7 cellular contexts compared by ENCODE assay signal in genomic region chr1:9539829-9540550, GRCh38. TPM values are rescaled to one million over a fixed set of nuclear protein-coding genes. Genes with fewer than 3 reads are reported as not detected.
A peak's percentile ranks its signal among the peaks of the same experiment; 100 is the strongest.
DNase-seq lines count a peak whose midpoint lies in the region; ATAC-seq, FAIRE-seq and TF ChIP-seq lines count a peak whose summit lies in the region.

No MANE protein-coding gene starts in this region.

- POLR2A ChIA-PET in HepG2 (lab: Yijun Ruan, JAX) = interaction anchor here (0.6 to 5.4 kb wide), 9 partner anchors 12 to 306 kb away, joined by 3 to 82 read pairs (median 6); partner anchors contain the start of gene H6PD

- H2AFZ ChIP-seq in GM23338 = peak overlapping the region; percentile 14; the same call in 1 of the 2 replicates
- no peak overlapping the region for H2AFZ ChIP-seq in HepG2 (ENCODE audit: low read length)

- peaks cover 17% of the 10 kb centered on the region for H3K27me3 Mint-ChIP-seq in GM23338 (ENCODE audit: insufficient read depth, low read depth, poor library complexity)
- no peaks in the 10 kb centered on the region for H3K27me3 Mint-ChIP-seq in dendritic cell treated with granulocyte-macrophage colony-stimulating factor and Interleukin-4, amounts not matched to agents 40 ng/mL and 50 ng/mL, for 4 days

- ATAC-seq in GM23338 (peak; percentile 56), HepG2 (peak; percentile 4)

- WGBS in HepG2 (ENCODE audit: low lambda C conversion rate) = 0% methylated on average over 17 of the region's 61 CpGs

- peak overlapping the region; percentile 96 for H3K4me3 ChIP-seq in GM23338
- peak overlapping the region; percentile 90 for H3K4me3 ChIP-seq in WERI-Rb-1 (ENCODE audit: low read depth, low read length)
- H3K4me3 ChIP-seq in HepG2 (replicated peaks in 1 of 3; ENCODE audit: insufficient read depth in 1 of 3, low read depth in 2 of 3, low read length in 3 of 3) = peak overlapping the region; percentile 76 to 97 (median 92)

- no peak for TF ChIP-seq EP300 in HepG2 (IDR thresholded peaks at IDR 0.05; ENCODE audit: low read depth in 2 of 2, low read length in 2 of 2)
- no peak for TF ChIP-seq EP300 in HepG2 (CRISPR knock-in tag; IDR thresholded peaks at IDR 0.05; ENCODE audit: borderline replicate concordance)

- FAIRE-seq in GM12891 (lab: Jason Lieb, UNC) = peak; percentile 89
- no peak for FAIRE-seq in HepG2 (lab: Jason Lieb, UNC)

- no TSS peak for BruUV-seq in HepG2 (replicated peaks; lab: Mats Ljungman, UMichigan)

- H3K27ac ChIP-seq in GM23338 (ENCODE audit: low read depth) (no peak overlapping the region), KOPT-K1 (ENCODE audit: low read depth, low read length, poor library complexity, severe bottlenecking) (peak overlapping the region; percentile 62), WERI-Rb-1 (peak overlapping the region; percentile 69), HepG2 (ENCODE audit: extremely low read length, insufficient read depth, low read length) (peak overlapping the region; percentile 79)

- CTCF ChIA-PET in HepG2 (lab: Yijun Ruan, JAX; ENCODE audit: low intra/inter-chr PET ratio, low total read pairs) = interaction anchor here (0.6 kb wide), 1 partner anchor 33 kb away, joined by 3 read pairs; no protein-coding TSS in a partner anchor

- no peaks in the 10 kb centered on the region for H3K9me3 ChIP-seq in KOPT-K1 (ENCODE audit: insufficient read depth, low read length, poor library complexity, severe bottlenecking)
- no peaks in the 10 kb centered on the region for H3K9me3 ChIP-seq in WERI-Rb-1 (ENCODE audit: severe bottlenecking)
- H3K9me3 ChIP-seq in HepG2 (ENCODE audit: low read length) = no peaks in the 10 kb centered on the region; the same call in 1 of the 2 replicates

- H3K4me1 Mint-ChIP-seq in GM23338 = peaks cover 26% of the 10 kb centered on the region
- H3K4me1 Mint-ChIP-seq in dendritic cell treated with granulocyte-macrophage colony-stimulating factor and Interleukin-4, amounts not matched to agents 40 ng/mL and 50 ng/mL, for 4 days (ENCODE audit: low read depth) = peaks cover 27% of the 10 kb centered on the region

- peak overlapping the region; percentile 95 for H3K4me3 Mint-ChIP-seq in GM23338
- peak overlapping the region; percentile 92 for H3K4me3 Mint-ChIP-seq in dendritic cell treated with granulocyte-macrophage colony-stimulating factor and Interleukin-4, amounts not matched to agents 40 ng/mL and 50 ng/mL, for 4 days

- TF ChIP-seq POLR2A in GM12891 (IDR thresholded peaks at IDR 0.05; ENCODE audit: low read depth, low read length) = no peak
- TF ChIP-seq POLR2A in HepG2 (IDR thresholded peaks at IDR 0.05; ENCODE audit: insufficient read depth in 1 of 2, low read depth in 2 of 2, low read length in 2 of 2) = no peak

- intact Hi-C loops in dendritic cell treated with granulocyte-macrophage colony-stimulating factor and Interleukin-4, amounts not matched to agents 40 ng/mL and 50 ng/mL, for 4 days (cut with micrococcal nuclease) = no loop called here
- intact Hi-C loops in HepG2 (cut with micrococcal nuclease; ENCODE audit: unreplicated experiment) = loop anchor here (5.0 kb wide), 1 partner anchor 38 kb away; no protein-coding TSS in a partner anchor

- no peaks in the 10 kb centered on the region; the same call in 2 of the 3 replicates for H3K9me3 Mint-ChIP-seq in GM23338
- no peaks in the 10 kb centered on the region for H3K9me3 Mint-ChIP-seq in dendritic cell treated with granulocyte-macrophage colony-stimulating factor and Interleukin-4, amounts not matched to agents 40 ng/mL and 50 ng/mL, for 4 days

- H3K9me2 ChIP-seq in GM23338 (ENCODE audit: insufficient read depth) = no peaks in the 10 kb centered on the region

- H3K4me1 ChIP-seq in GM23338 (ENCODE audit: insufficient read depth) (peaks cover 18% of the 10 kb centered on the region), HepG2 (ENCODE audit: insufficient read depth, low read length) (peaks cover 68% of the 10 kb centered on the region)

- H3K27me3 ChIP-seq in GM23338 (ENCODE audit: insufficient read depth) = no peaks in the 10 kb centered on the region
- no peaks in the 10 kb centered on the region for H3K27me3 ChIP-seq in WERI-Rb-1 (ENCODE audit: insufficient read depth, low read depth, severe bottlenecking)
- no peaks in the 10 kb centered on the region for H3K27me3 ChIP-seq in HepG2 (ENCODE audit: control insufficient read depth in 1 of 2, insufficient read depth in 2 of 2, low read length in 2 of 2)

- peak overlapping the region; percentile 89 for H3K9ac ChIP-seq in HepG2 (ENCODE audit: insufficient read depth, low read depth, low read length)

- peak; percentile 73 for DNase-seq in GM12891 (ENCODE audit: insufficient read length, low spot score)
- peak; percentile 68 for DNase-seq in GM23338 (ENCODE audit: low spot score)
- DNase-seq in WERI-Rb-1 = peak; percentile 46
- DNase-seq in HepG2 (ENCODE audit: low spot score) = no peak
- DNase-seq in stimulated activated CD4-positive, alpha-beta T cell treated with anti-CD3 and anti-CD28 coated beads, Interleukin-4, amount 100 ng/mL, for 48 hours (ENCODE audit: low read depth in 2 of 2) = peak; percentile 26 to 27

- peaks cover 24% of the 10 kb centered on the region for H3K36me3 Mint-ChIP-seq in GM23338 (ENCODE audit: low read depth)
- no peaks in the 10 kb centered on the region for H3K36me3 Mint-ChIP-seq in dendritic cell treated with granulocyte-macrophage colony-stimulating factor and Interleukin-4, amounts not matched to agents 40 ng/mL and 50 ng/mL, for 4 days (ENCODE audit: low read depth)

- H3K27ac Mint-ChIP-seq in GM23338 = peak overlapping the region; percentile 90; the same call in 1 of the 2 replicates
- H3K27ac Mint-ChIP-seq in dendritic cell treated with granulocyte-macrophage colony-stimulating factor and Interleukin-4, amounts not matched to agents 40 ng/mL and 50 ng/mL, for 4 days = peak overlapping the region; percentile 85

- TF ChIP-seq CTCF in GM23338 (conservative IDR thresholded peaks at IDR 0.05; ENCODE audit: low read depth in 2 of 2) = no peak
- no peak for TF ChIP-seq CTCF in WERI-Rb-1 (IDR thresholded peaks at IDR 0.05; ENCODE audit: low read depth, low read length)
- TF ChIP-seq CTCF in HepG2 (CRISPR knock-in tag; IDR thresholded peaks at IDR 0.05) = no peak

- H3K79me2 ChIP-seq in GM23338 (replicated peaks; ENCODE audit: insufficient read depth) = peaks cover 52% of the 10 kb centered on the region
- peaks cover 52% of the 10 kb centered on the region for H3K79me2 ChIP-seq in HepG2 (ENCODE audit: insufficient read depth, low read length)

- in situ Hi-C loops in HepG2 (cut with HindIII; ENCODE audit: extremely low pct_ligation_motif_present, low pct_unique_long_range_greater_than_20kb) = no loop called here

- H3K36me3 ChIP-seq in GM23338 (ENCODE audit: insufficient read depth) (no peaks in the 10 kb centered on the region; the same call in 1 of the 2 replicates), KOPT-K1 (ENCODE audit: insufficient read depth, low read length) (peaks cover 7% of the 10 kb centered on the region; the same call in 1 of the 2 replicates), WERI-Rb-1 (no peaks in the 10 kb centered on the region; the same call in 1 of the 2 replicates), HepG2 (replicated peaks in 1 of 2; ENCODE audit: control insufficient read depth in 1 of 2, insufficient read depth in 2 of 2, low read length in 2 of 2) (no peaks in the 10 kb centered on the region; a peak in 1 of 5 replicates)

- no peaks in the 10 kb centered on the region for H3F3A ChIP-seq in GM23338 (replicated peaks; ENCODE audit: low read depth)

- peaks cover 21% of the 10 kb centered on the region for H4K20me1 ChIP-seq in GM23338 (replicated peaks; ENCODE audit: insufficient read depth)
- peaks cover 5% of the 10 kb centered on the region for H4K20me1 ChIP-seq in HepG2 (ENCODE audit: insufficient read depth, low read length)

- peak overlapping the region; percentile 96 for H3K4me2 ChIP-seq in GM23338
- peak overlapping the region; percentile 85 for H3K4me2 ChIP-seq in HepG2 (ENCODE audit: low read depth, low read length)

- no peak for TF ChIP-seq RAD21 in HepG2 (CRISPR knock-in tag; IDR thresholded peaks at IDR 0.05)

RNA-seq across cellular contexts. Expression of gene SLC25A33, which starts 0.7 kb away (rescaled TPM):
- polyA plus RNA-seq in GM12891 (2012; ENCODE audit: low read depth, missing spikeins) = 4.7 TPM
- total RNA-seq in GM23338 (2014; rRNA removed; shearing (Covaris generic)) = 18.8 and 21.0 TPM in 2 replicates
- polyA plus RNA-seq in GM23338 (2016; fragmentation: Nextera tagmentation; extraction: Ambion mirVana) (12.8 and 13.3 TPM in 2 replicates), HepG2 (2011; rRNA removed) (15.2 and 15.4 TPM in 2 replicates)
- total RNA-seq in HepG2 (2016; rRNA removed; fragmentation: Illumina TruSeq; extraction: Trizol) = 48.6 and 50.3 TPM in 2 replicates
- 154 and 160 TPM in 2 replicates for total RNA-seq in HepG2 (2016; cell fraction: cytosol; rRNA removed; fragmentation: Illumina TruSeq; extraction: Trizol; ENCODE audit: low read depth)
- 44.1 and 53.1 TPM in 2 replicates for total RNA-seq in HepG2 (2016; cell fraction: insoluble cytoplasmic fraction; rRNA removed; fragmentation: Illumina TruSeq; extraction: Trizol)
- total RNA-seq in HepG2 (2016; cell fraction: membrane; rRNA removed; fragmentation: Illumina TruSeq; extraction: Trizol) = 183 TPM in 2 replicates
- total RNA-seq in HepG2 (2016; cell fraction: nucleus; rRNA removed; fragmentation: Illumina TruSeq; extraction: Trizol) = 22.6 and 24.9 TPM in 2 replicates
- polyA plus RNA-seq in HepG2 (2011; cell fraction: cytosol; rRNA removed) = 15.2 and 20.3 TPM in 2 replicates
- polyA plus RNA-seq in HepG2 (2011; cell fraction: nucleus; rRNA removed) = 5.8 and 8.1 TPM in 2 replicates
- 20.1 and 21.0 TPM in 2 replicates for polyA plus RNA-seq in HepG2 (2012)
- polyA plus RNA-seq in HepG2 (2016; cell fraction: cytosol; fragmentation: Illumina TruSeq; extraction: Trizol; ENCODE audit: low read depth) = 153 and 173 TPM in 2 replicates
- polyA plus RNA-seq in HepG2 (2016; cell fraction: insoluble cytoplasmic fraction; fragmentation: Illumina TruSeq; extraction: Trizol; ENCODE audit: low read depth) = 42.4 and 45.4 TPM in 2 replicates
- 145 and 151 TPM in 2 replicates for polyA plus RNA-seq in HepG2 (2016; cell fraction: membrane; fragmentation: Illumina TruSeq; extraction: Trizol; ENCODE audit: low read depth)
- 34.7 and 35.9 TPM in 2 replicates for polyA plus RNA-seq in HepG2 (2016; cell fraction: nucleus; fragmentation: Illumina TruSeq; extraction: Trizol; ENCODE audit: insufficient read depth, low read depth)
- polyA minus RNA-seq in HepG2 (2011; rRNA and poly(A)+ RNA removed; ENCODE audit: low replicate concordance) = 5.3 and 8.8 TPM in 2 replicates
- polyA minus RNA-seq in HepG2 (2011; cell fraction: cytosol; rRNA and poly(A)+ RNA removed) = 11.6 and 12.6 TPM in 2 replicates
- 10.7 and 13.2 TPM in 2 replicates for polyA minus RNA-seq in HepG2 (2011; cell fraction: nucleus; rRNA and poly(A)+ RNA removed)

RNA-seq across cellular contexts. Expression of gene TMEM201, which starts 48.7 kb away (rescaled TPM):
- polyA plus RNA-seq in GM12891 (2012; ENCODE audit: low read depth, missing spikeins) = 7.1 TPM
- 24.5 and 27.2 TPM in 2 replicates for total RNA-seq in GM23338 (2014; rRNA removed; shearing (Covaris generic))
- 11.6 and 11.8 TPM in 2 replicates for polyA plus RNA-seq in GM23338 (2016; fragmentation: Nextera tagmentation; extraction: Ambion mirVana)
- total RNA-seq in HepG2 (2016; rRNA removed; fragmentation: Illumina TruSeq; extraction: Trizol) = 5.7 and 8.2 TPM in 2 replicates
- total RNA-seq in HepG2 (2016; cell fraction: cytosol; rRNA removed; fragmentation: Illumina TruSeq; extraction: Trizol; ENCODE audit: low read depth) = 2.8 TPM in 2 replicates
- total RNA-seq in HepG2 (2016; cell fraction: insoluble cytoplasmic fraction; rRNA removed; fragmentation: Illumina TruSeq; extraction: Trizol) = 3.7 and 9.3 TPM in 2 replicates
- total RNA-seq in HepG2 (2016; cell fraction: membrane; rRNA removed; fragmentation: Illumina TruSeq; extraction: Trizol) = 8.8 and 9.5 TPM in 2 replicates
- 13.9 and 14.4 TPM in 2 replicates for total RNA-seq in HepG2 (2016; cell fraction: nucleus; rRNA removed; fragmentation: Illumina TruSeq; extraction: Trizol)
- 1.5 and 2.1 TPM in 2 replicates for polyA plus RNA-seq in HepG2 (2011; rRNA removed)
- 1.2 and 1.7 TPM in 2 replicates for polyA plus RNA-seq in HepG2 (2011; cell fraction: cytosol; rRNA removed)
- 11.5 and 13.6 TPM in 2 replicates for polyA plus RNA-seq in HepG2 (2011; cell fraction: nucleus; rRNA removed)
- 4.9 and 7.2 TPM in 2 replicates for polyA plus RNA-seq in HepG2 (2012)
- polyA plus RNA-seq in HepG2 (2016; cell fraction: cytosol; fragmentation: Illumina TruSeq; extraction: Trizol; ENCODE audit: low read depth) = 2.6 and 2.7 TPM in 2 replicates
- 5.4 and 7.8 TPM in 2 replicates for polyA plus RNA-seq in HepG2 (2016; cell fraction: insoluble cytoplasmic fraction; fragmentation: Illumina TruSeq; extraction: Trizol; ENCODE audit: low read depth)
- 6.4 and 6.7 TPM in 2 replicates for polyA plus RNA-seq in HepG2 (2016; cell fraction: membrane; fragmentation: Illumina TruSeq; extraction: Trizol; ENCODE audit: low read depth)
- polyA plus RNA-seq in HepG2 (2016; cell fraction: nucleus; fragmentation: Illumina TruSeq; extraction: Trizol; ENCODE audit: insufficient read depth, low read depth) = 24.0 and 25.7 TPM in 2 replicates
- polyA minus RNA-seq in HepG2 (2011; rRNA and poly(A)+ RNA removed; ENCODE audit: low replicate concordance) = 8.5 and 12.3 TPM in 2 replicates
- polyA minus RNA-seq in HepG2 (2011; cell fraction: cytosol; rRNA and poly(A)+ RNA removed) = 5.4 and 5.5 TPM in 2 replicates
- 9.0 and 9.2 TPM in 2 replicates for polyA minus RNA-seq in HepG2 (2011; cell fraction: nucleus; rRNA and poly(A)+ RNA removed)
